In genomic region chr7:132759482-132760240, GRCh38 we compare ENCODE assay signal across 23 cellular contexts.
"Had no signal": no experiment of that assay in that cellular context is flagged by ENCODE, and none has a peak within 500 bp of the region (broad histone marks: within the 10 kb centered on the region; RNA-seq: fewer than 3 reads in every experiment).

No MANE protein-coding gene starts in this region.

- H3K27ac ChIP-seq: gastroesophageal sphincter, lower lobe of right lung, suprapubic skin, tibial artery, VCaP had no signal

- H3K4me1 ChIP-seq: gastroesophageal sphincter, lower lobe of right lung, suprapubic skin, tibial artery had no signal

- H3K27me3 ChIP-seq: gastroesophageal sphincter, suprapubic skin, tibial artery had no signal

- DNase-seq: activated CD4-positive, alpha-beta T cell treated with anti-CD3 and anti-CD28 coated beads for 4 hours; activated CD4-positive, alpha-beta T cell treated with anti-CD3 and anti-CD28 coated beads, Interleukin-2, amount 50 U/mL, for 4 hours; activated naive CD4-positive, alpha-beta T cell; activated T-cell treated with anti-CD3 and anti-CD28 coated beads for 4 hours; activated T-cell treated with anti-CD3 and anti-CD28 coated beads, Interleukin-2, amount 50 U/mL, for 72 hours; anterior cingulate cortex; dermis blood vessel endothelial cell; effector CD4-positive, alpha-beta T cell; hippocampal formation; immature natural killer cell; kidney; left colon; lower lobe of right lung; mesenchymal stem cell; naive thymus-derived CD8-positive, alpha-beta T cell; occipital lobe; stimulated activated CD4-positive, alpha-beta T cell treated with anti-CD3 and anti-CD28 coated beads, Interleukin-15, amount 100 ng/mL, for 24 hours; stimulated activated CD4-positive, alpha-beta T cell treated with anti-CD3 and anti-CD28 coated beads, Interleukin-2, amount 100 ng/mL, for 24 hours; stimulated activated naive CD4-positive, alpha-beta T cell; tibial artery had no signal

- H3K4me3 ChIP-seq: gastroesophageal sphincter, lower lobe of right lung, suprapubic skin, tibial artery had no signal

- H3K9me3 ChIP-seq: gastroesophageal sphincter, lower lobe of right lung, suprapubic skin, tibial artery had no signal

- ATAC-seq: activated T-cell treated with anti-CD3 and anti-CD28 coated beads, Interleukin-2, amount 50 U/mL, for 72 hours; gastroesophageal sphincter; left colon; naive thymus-derived CD8-positive, alpha-beta T cell had no signal

- H3K36me3 ChIP-seq: gastroesophageal sphincter, lower lobe of right lung, suprapubic skin, tibial artery had no signal
